In genomic region chr3:45665101-45665572, GRCh38 we compare ENCODE assay signal across 8 cellular contexts. TPM values are rescaled to one million over a fixed set of nuclear protein-coding genes. Genes with fewer than 3 reads are reported as not detected.
DNase-seq lines count a peak whose midpoint lies in the region; ATAC-seq, FAIRE-seq and TF ChIP-seq lines count a peak whose summit lies in the region.

No MANE protein-coding gene starts in this region.

- BruUV-seq in Calu3 (replicated peaks; lab: Mats Ljungman, UMichigan) (no TSS peak), GM12878 (replicated peaks; lab: Mats Ljungman, UMichigan) (no TSS peak)

- peak overlapping the region; percentile 27; the same call in 1 of the 2 replicates for H3K4me2 ChIP-seq in KMS-11
- peak overlapping the region; percentile 86 for H3K4me2 ChIP-seq in GM12878 (ENCODE audit: control insufficient read depth, insufficient read depth)

- ATAC-seq in GM12878: peak; percentile 67
- ATAC-seq in stimulated activated effector memory CD8-positive, alpha-beta T cell treated with anti-CD3 and anti-CD28 coated beads, Interleukin-12 subunit alpha, Interleukin-12 subunit beta, amount 100 ng/mL, for 72 hours: no peak

- no peaks in the 10 kb centered on the region for H3K27me3 Mint-ChIP-seq in Calu3 (ENCODE audit: unreplicated experiment)

- H3K27me3 ChIP-seq in KMS-11 (ENCODE audit: insufficient read depth, low read depth) (no peaks in the 10 kb centered on the region), GM12878 (replicated peaks in 1 of 2; ENCODE audit: control insufficient read depth in 2 of 2, insufficient read depth in 2 of 2, low read length in 1 of 2) (no peaks in the 10 kb centered on the region), kidney epithelial cell (ENCODE audit: control insufficient read depth, insufficient read depth, low read length) (no peaks in the 10 kb centered on the region)

- no peak for TF ChIP-seq EP300 in GM12878 (IDR thresholded peaks at IDR 0.05; ENCODE audit: borderline replicate concordance in 1 of 2, control insufficient read depth in 1 of 2, low read depth in 2 of 2, low read length in 2 of 2)

- FAIRE-seq in GM12878 (lab: Jason Lieb, UNC): no peak
- no peak for FAIRE-seq in GM12892 (lab: Jason Lieb, UNC)

- no peak overlapping the region for H3K4me3 Mint-ChIP-seq in Calu3 (ENCODE audit: low read depth, unreplicated experiment)
- peak overlapping the region; percentile 76 for H3K4me3 Mint-ChIP-seq in stimulated activated effector memory CD8-positive, alpha-beta T cell treated with anti-CD3 and anti-CD28 coated beads, Interleukin-12 subunit alpha, Interleukin-12 subunit beta, amount 100 ng/mL, for 72 hours

- H3K4me3 ChIP-seq in KMS-11 (IDR thresholded peaks at IDR 0.05; ENCODE audit: insufficient read depth, low read depth, low read length) (no peak overlapping the region), GM12878 (no peak overlapping the region), kidney epithelial cell (ENCODE audit: low read depth, low read length) (no peak overlapping the region)

- no peak overlapping the region for H3K9ac ChIP-seq in KMS-11
- H3K9ac ChIP-seq in GM12878 (ENCODE audit: control insufficient read depth, insufficient read depth, low read length): peak overlapping the region; percentile 32; the same call in 1 of the 2 replicates

- H3K27ac ChIP-seq in KMS-11: peak overlapping the region; percentile 35; the same call in 1 of the 2 replicates
- H3K27ac ChIP-seq in GM12878 (ENCODE audit: control insufficient read depth, insufficient read depth): peak overlapping the region; percentile 66

- intact Hi-C loops in Calu3 (cut with micrococcal nuclease; ENCODE audit: unreplicated experiment): no loop called here
- intact Hi-C loops in GM12878 (cut with micrococcal nuclease; ENCODE audit: unreplicated experiment): loop anchor here (10.0 kb wide), 1 partner anchor 450 kb away; no protein-coding TSS in a partner anchor

- TF ChIP-seq CTCF in Calu3 (IDR thresholded peaks at IDR 0.05; ENCODE audit: unreplicated experiment): peak; percentile 32
- peak; percentile 54; the same call in 1 of the 2 replicates for TF ChIP-seq CTCF in KMS-11 (conservative IDR thresholded peaks at IDR 0.05; ENCODE audit: low read depth, low read length)
- peak; percentile 43 to 58 (median 56); a peak in 5 of 6 replicates for TF ChIP-seq CTCF in GM12878 (IDR thresholded peaks at IDR 0.05 in 2 of 3, conservative IDR thresholded peaks at IDR 0.05 in 1 of 3; ENCODE audit: control insufficient read depth in 2 of 3, extremely low read depth in 1 of 3, insufficient read depth in 1 of 3, low read depth in 3 of 3, low read length in 3 of 3)
- peak; percentile 37 for TF ChIP-seq CTCF in kidney epithelial cell (IDR thresholded peaks at IDR 0.05; ENCODE audit: insufficient read depth, low read length, poor library complexity, severe bottlenecking)

- H4K20me1 ChIP-seq in KMS-11 (ENCODE audit: insufficient read depth) (0 out of 2 replicates have a peak, but pooled peaks cover 9% of the 10 kb centered on the region), GM12878 (ENCODE audit: control insufficient read depth, insufficient read depth) (peaks cover 4% of the 10 kb centered on the region; the same call in 1 of the 2 replicates)

- 87% methylated on average over 9 of the region's 9 CpGs for WGBS in GM12878 (ENCODE audit: insufficient coverage, insufficient replicate concordance, low lambda C conversion rate, missing lambda C conversion rate)

- H2AFZ ChIP-seq in KMS-11 (ENCODE audit: low read depth): no peak overlapping the region
- H2AFZ ChIP-seq in GM12878 (ENCODE audit: control insufficient read depth, low read depth, low read length): no peak overlapping the region

- H3K36me3 ChIP-seq in KMS-11 (ENCODE audit: insufficient read depth) (no peaks in the 10 kb centered on the region), GM12878 (ENCODE audit: control insufficient read depth in 2 of 2, insufficient read depth in 2 of 2, low read length in 1 of 2) (peaks cover 18 to 30% of the 10 kb centered on the region in 2 experiments; a peak in 3 of 4 replicates), kidney epithelial cell (ENCODE audit: control insufficient read depth, insufficient read depth, low read length) (no peaks in the 10 kb centered on the region)

- no peak overlapping the region for H3K27ac Mint-ChIP-seq in Calu3 (ENCODE audit: unreplicated experiment)
- peak overlapping the region; percentile 41 for H3K27ac Mint-ChIP-seq in stimulated activated effector memory CD8-positive, alpha-beta T cell treated with anti-CD3 and anti-CD28 coated beads, Interleukin-12 subunit alpha, Interleukin-12 subunit beta, amount 100 ng/mL, for 72 hours

- peak; percentile 42 for DNase-seq in Calu3
- peak; percentile 24 to 34 for DNase-seq in SW 1271 (lab: John Stamatoyannopoulos, UW)
- peak; percentile 25 for DNase-seq in GM12878 (ENCODE audit: low read depth, low spot score)
- no peak for DNase-seq in kidney epithelial cell (ENCODE audit: low read depth)
- peak in 1 of 2 donors; percentile 72 for DNase-seq in stimulated activated effector memory CD8-positive, alpha-beta T cell treated with anti-CD3 and anti-CD28 coated beads, Interleukin-12 subunit alpha, Interleukin-12 subunit beta, amount 100 ng/mL, for 72 hours (ENCODE audit: low spot score in 2 of 2)
- DNase-seq in ureter (ENCODE audit: low spot score): no peak
- DNase-seq in GM12892 (ENCODE audit: insufficient read length): no peak

- no peaks in the 10 kb centered on the region for H3K9me3 ChIP-seq in GM12878 (replicated peaks; ENCODE audit: control insufficient read depth, insufficient read depth, low read length)

- TF ChIP-seq RAD21 in GM12878 (IDR thresholded peaks at IDR 0.05; ENCODE audit: insufficient read depth, low read depth, low read length): peak; percentile 62

- H3K4me1 Mint-ChIP-seq in Calu3 (ENCODE audit: low read depth, unreplicated experiment): peaks cover 12% of the 10 kb centered on the region
- H3K4me1 Mint-ChIP-seq in stimulated activated effector memory CD8-positive, alpha-beta T cell treated with anti-CD3 and anti-CD28 coated beads, Interleukin-12 subunit alpha, Interleukin-12 subunit beta, amount 100 ng/mL, for 72 hours: peaks cover 60% of the 10 kb centered on the region

- H3K79me2 ChIP-seq in KMS-11 (ENCODE audit: insufficient read depth, low read depth) (peaks cover 43% of the 10 kb centered on the region), GM12878 (ENCODE audit: control insufficient read depth, insufficient read depth, low read length) (peaks cover 8% of the 10 kb centered on the region)

- H3K36me3 Mint-ChIP-seq in Calu3 (ENCODE audit: insufficient read depth, unreplicated experiment): peaks cover 20% of the 10 kb centered on the region
- peaks cover 52% of the 10 kb centered on the region for H3K36me3 Mint-ChIP-seq in stimulated activated effector memory CD8-positive, alpha-beta T cell treated with anti-CD3 and anti-CD28 coated beads, Interleukin-12 subunit alpha, Interleukin-12 subunit beta, amount 100 ng/mL, for 72 hours

- SMC1A ChIA-PET in GM12878 (lab: Charles Lee; ENCODE audit: uncharacterized antibody, unreplicated experiment): interaction anchor here (1.7 to 4.0 kb wide), 3 partner anchors 9 to 155 kb away, joined by 5 to 14 read pairs (median 11); no protein-coding TSS in a partner anchor

- in situ Hi-C loops in GM12878 (cut with MboI): loop anchor here (10.0 kb wide), 1 partner anchor 440 kb away; the partner anchor contains the start of gene TMEM158

- no peaks in the 10 kb centered on the region for H3K9me3 Mint-ChIP-seq in Calu3 (ENCODE audit: low read depth, unreplicated experiment)
- no peaks in the 10 kb centered on the region for H3K9me3 Mint-ChIP-seq in stimulated activated effector memory CD8-positive, alpha-beta T cell treated with anti-CD3 and anti-CD28 coated beads, Interleukin-12 subunit alpha, Interleukin-12 subunit beta, amount 100 ng/mL, for 72 hours

- H3K4me1 ChIP-seq in KMS-11 (ENCODE audit: low read depth, poor library complexity, severe bottlenecking) (peaks cover 57% of the 10 kb centered on the region), GM12878 (ENCODE audit: control insufficient read depth, insufficient read depth, low read length) (peaks cover 16% of the 10 kb centered on the region)

- TF ChIP-seq POLR2A in GM12878 (IDR thresholded peaks at IDR 0.05; ENCODE audit: low read depth, low read length) (no peak), GM12892 (IDR thresholded peaks at IDR 0.05; ENCODE audit: low read depth, low read length) (no peak)

- POLR2A ChIA-PET in GM12878 (lab: Charles Lee): no interaction called here

- CTCF ChIA-PET in Calu3 (lab: Charles Lee): no interaction called here
- CTCF ChIA-PET in GM12878 (lab: Yijun Ruan, JAX): interaction anchor here (1.3 to 13.5 kb wide), 6 partner anchors 10 to 155 kb away, joined by 3 to 259 read pairs (median 4); no protein-coding TSS in a partner anchor

- RAD21 ChIA-PET in GM12878 (lab: Charles Lee; ENCODE audit: unreplicated experiment): interaction anchor here (1.5 kb wide), 2 partner anchors 11 to 68 kb away, joined by 4 to 5 read pairs; no protein-coding TSS in a partner anchor

TF ChIP-seq in GM12878, 131 proteins besides CTCF, POLR2A, EP300 and RAD21 (continues in another document):
- TF ChIP-seq RUNX3 (IDR thresholded peaks at IDR 0.05; ENCODE audit: low read length): 0 out of 2 replicates have a peak, but pooled peaks have one; percentile 8

RNA-seq across cellular contexts. Expression of gene SACM1L, which starts 24.1 kb away (rescaled TPM):
- total RNA-seq in Calu3 (2022) (39.5 and 40.5 TPM in 2 replicates), GM12878 (2014; rRNA removed) (27.7 and 31.1 TPM in 2 replicates), GM12878 (2014; rRNA removed; fragmentation: Illumina TruSeq; extraction: Trizol) (26.8 and 32.0 TPM in 2 replicates), GM12878 (2021) (33.0 and 33.1 TPM in 2 replicates), kidney epithelial cell (19.8 and 27.8 TPM in 2 replicates), ureter (62.5 TPM)
- 184 and 189 TPM in 2 replicates for total RNA-seq in GM12878 (2013; cell fraction: nucleolus; rRNA removed)
- 10.2 TPM for polyA plus RNA-seq in GM12878 (2011; ENCODE audit: low read depth)
- polyA plus RNA-seq in GM12878 (2011; rRNA removed) (48.3 and 65.0 TPM in 2 replicates), GM12878 (2014; fragmentation: Illumina TruSeq; extraction: Trizol) (28.4 and 34.2 TPM in 2 replicates), GM12878 (2014; fragmentation: Nextera tagmentation; extraction: Ambion mirVana) (10 to 100 TPM; 16.5 to 20.7 TPM), GM12878 (2014; rRNA removed) (28.6 and 33.2 TPM in 2 replicates), GM12878 (2016; fragmentation: Nextera tagmentation; extraction: Ambion mirVana) (10 to 100 TPM; 29.3 to 31.1 TPM)
- 12.2 and 12.4 TPM in 2 replicates for polyA plus RNA-seq in GM12878 (2011; cell fraction: cytosol; rRNA removed)
- polyA plus RNA-seq in GM12878 (2011; cell fraction: nucleus; rRNA removed): 62.5 and 63.6 TPM in 2 replicates
- polyA plus RNA-seq in GM12878 (2012): 17.8 and 20.9 TPM in 2 replicates
- polyA minus RNA-seq in GM12878 (2011; rRNA and poly(A)+ RNA removed): 35.0 and 50.7 TPM in 2 replicates
- polyA minus RNA-seq in GM12878 (2011; cell fraction: cytosol; rRNA and poly(A)+ RNA removed): 21.6 and 26.4 TPM in 2 replicates
- polyA minus RNA-seq in GM12878 (2011; cell fraction: nucleus; rRNA and poly(A)+ RNA removed): 56.2 and 78.6 TPM in 2 replicates
- 19.0 TPM for polyA plus RNA-seq in GM12892 (2012; ENCODE audit: missing spikeins)

Comparison
In these comparisons a context has a peak if more than half of its experiments do, and no peak if none do; other contexts are left out.
1. DNase-seq: peak in Calu3 (single experiment), SW 1271 (2 of 2) and GM12878 (single experiment); none in kidney epithelial cell (single experiment), ureter (single experiment) and GM12892 (single experiment).
2. Peak in every context shown above with its lines, with median percentiles within 50 percentile points of each other: CTCF ChIP-seq.